In genomic region chr2:64637931-64638330, GRCh38 we compare ENCODE assay signal across 1 cellular context.
TF ChIP-seq lines count a peak whose summit lies in the region.

No MANE protein-coding gene starts in this region.

TF ChIP-seq in GM12878, 131 proteins besides CTCF, POLR2A, EP300 and RAD21 (continued from another document):
- TF ChIP-seq ELK1 (IDR thresholded peaks at IDR 0.05; ENCODE audit: low read depth, low read length), result no peak
- TF ChIP-seq MAX (IDR thresholded peaks at IDR 0.05; ENCODE audit: low read depth, low read length), result no peak
- TF ChIP-seq, protein P1, sequence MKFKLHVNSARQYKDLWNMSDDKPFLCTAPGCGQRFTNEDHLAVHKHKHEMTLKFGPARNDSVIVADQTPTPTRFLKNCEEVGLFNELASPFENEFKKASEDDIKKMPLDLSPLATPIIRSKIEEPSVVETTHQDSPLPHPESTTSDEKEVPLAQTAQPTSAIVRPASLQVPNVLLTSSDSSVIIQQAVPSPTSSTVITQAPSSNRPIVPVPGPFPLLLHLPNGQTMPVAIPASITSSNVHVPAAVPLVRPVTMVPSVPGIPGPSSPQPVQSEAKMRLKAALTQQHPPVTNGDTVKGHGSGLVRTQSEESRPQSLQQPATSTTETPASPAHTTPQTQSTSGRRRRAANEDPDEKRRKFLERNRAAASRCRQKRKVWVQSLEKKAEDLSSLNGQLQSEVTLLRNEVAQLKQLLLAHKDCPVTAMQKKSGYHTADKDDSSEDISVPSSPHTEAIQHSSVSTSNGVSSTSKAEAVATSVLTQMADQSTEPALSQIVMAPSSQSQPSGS (IDR thresholded peaks at IDR 0.05; ENCODE audit: low read length), result no peak
- no peak for TF ChIP-seq KLF5 (IDR thresholded peaks at IDR 0.05; ENCODE audit: partially characterized antibody)
- no peak for TF ChIP-seq CREB1 (IDR thresholded peaks at IDR 0.05; ENCODE audit: low read depth)
- TF ChIP-seq SPI1 (IDR thresholded peaks at IDR 0.05; ENCODE audit: borderline replicate concordance, insufficient read depth, low read depth, low read length), result no peak
- TF ChIP-seq CEBPZ (IDR thresholded peaks at IDR 0.05; ENCODE audit: low read depth, low read length), result no peak
- no peak for TF ChIP-seq HSF1 (IDR thresholded peaks at IDR 0.05; ENCODE audit: low read depth, low read length)
